In the genomic region with DNA sequence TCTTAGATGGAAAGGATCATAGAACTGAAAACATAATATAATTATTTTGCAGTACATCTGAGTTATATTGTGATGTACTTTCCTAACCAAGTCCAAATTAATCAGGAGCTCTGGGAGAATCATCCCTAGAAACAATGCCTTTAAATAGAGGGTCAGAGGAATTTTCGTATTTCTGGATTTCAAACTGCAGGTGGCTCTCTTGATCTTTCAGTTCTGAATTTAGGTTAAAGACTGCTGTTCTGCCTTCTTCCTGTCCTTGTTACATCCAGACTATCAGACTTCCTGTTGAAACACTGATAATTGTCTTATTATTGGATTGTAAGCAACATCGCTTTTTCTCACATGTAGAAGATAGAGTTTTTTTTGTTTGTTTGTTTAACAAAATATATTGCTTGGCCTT, we compare ENCODE assay signal across 12 cellular contexts.
A peak's percentile ranks its signal among the peaks of the same experiment; 100 is the strongest.
DNase-seq lines count a peak whose midpoint lies in the region; ATAC-seq and TF ChIP-seq lines count a peak whose summit lies in the region.
"Had no signal": no experiment of that assay in that cellular context is flagged by ENCODE, and none has a peak within 500 bp of the region (broad histone marks: within the 10 kb centered on the region; RNA-seq: fewer than 3 reads in every experiment).

No MANE protein-coding gene starts in this region.

- no peaks in the 10 kb centered on the region for H3K79me2 ChIP-seq in osteoblast (ENCODE audit: insufficient read depth, low read length)

- H3K4me1 Mint-ChIP-seq in activated CD4-positive, alpha-beta T cell treated with anti-CD3 and anti-CD28 coated beads, Interleukin-2, amount 10 ng/mL, durations not matched to agents 7 days and 5 days: no peaks in the 10 kb centered on the region
- H3K4me1 Mint-ChIP-seq: activated naive CD8-positive, alpha-beta T cell treated with anti-CD3 and anti-CD28 coated beads, Interleukin-2, amount 10 ng/mL, durations not matched to agents 7 days and 5 days had no signal

- H3K4me3 Mint-ChIP-seq in activated CD4-positive, alpha-beta T cell treated with anti-CD3 and anti-CD28 coated beads, Interleukin-2, amount 10 ng/mL, durations not matched to agents 7 days and 5 days: no peak overlapping the region
- H3K4me3 Mint-ChIP-seq: activated naive CD8-positive, alpha-beta T cell treated with anti-CD3 and anti-CD28 coated beads, Interleukin-2, amount 10 ng/mL, durations not matched to agents 7 days and 5 days had no signal

- H3K9me3 ChIP-seq in osteoblast (ENCODE audit: low read depth, low read length): no peaks in the 10 kb centered on the region
- H3K9me3 ChIP-seq: thoracic aorta had no signal

- H3K27me3 Mint-ChIP-seq in activated CD4-positive, alpha-beta T cell treated with anti-CD3 and anti-CD28 coated beads, Interleukin-2, amount 10 ng/mL, durations not matched to agents 7 days and 5 days: no peaks in the 10 kb centered on the region
- H3K27me3 Mint-ChIP-seq: activated naive CD8-positive, alpha-beta T cell treated with anti-CD3 and anti-CD28 coated beads, Interleukin-2, amount 10 ng/mL, durations not matched to agents 7 days and 5 days had no signal

- H3K36me3 Mint-ChIP-seq in activated CD4-positive, alpha-beta T cell treated with anti-CD3 and anti-CD28 coated beads, Interleukin-2, amount 10 ng/mL, durations not matched to agents 7 days and 5 days (ENCODE audit: low read depth): no peaks in the 10 kb centered on the region

- H3K9me3 Mint-ChIP-seq in activated CD4-positive, alpha-beta T cell treated with anti-CD3 and anti-CD28 coated beads, Interleukin-2, amount 10 ng/mL, durations not matched to agents 7 days and 5 days: no peaks in the 10 kb centered on the region
- H3K9me3 Mint-ChIP-seq: activated naive CD8-positive, alpha-beta T cell treated with anti-CD3 and anti-CD28 coated beads, Interleukin-2, amount 10 ng/mL, durations not matched to agents 7 days and 5 days had no signal

- intact Hi-C loops in Right ventricle myocardium inferior (cut with DNase I): no loop called here

- H3K36me3 ChIP-seq in osteoblast (ENCODE audit: insufficient read depth, low read length): no peaks in the 10 kb centered on the region
- H3K36me3 ChIP-seq: thoracic aorta had no signal

- H3K4me3 ChIP-seq in osteoblast (ENCODE audit: insufficient read depth, low read length): no peak overlapping the region
- H3K4me3 ChIP-seq: thoracic aorta had no signal

- CTCF ChIA-PET in activated CD4-positive, alpha-beta T cell treated with anti-CD3 and anti-CD28 coated beads, Interleukin-2, amount 10 ng/mL, durations not matched to agents 7 days and 5 days (lab: Charles Lee): no interaction called here

- H4K20me1 ChIP-seq in osteoblast (ENCODE audit: insufficient read depth, low read length): no peaks in the 10 kb centered on the region

- DNase-seq in HT1080 (ENCODE audit: low read depth): peak; percentile 1
- DNase-seq in NCI-H2107 treated with DMSO at 0.1 percent for 48 hours (lab: John Stamatoyannopoulos, UW; ENCODE audit: unreplicated experiment): peak; percentile 87
- DNase-seq in cerebellar cortex (ENCODE audit: low spot score): peak; percentile 1
- peak; percentile 9 for DNase-seq in osteoblast (ENCODE audit: insufficient read length, low spot score, missing footprints)
- DNase-seq in GM03348 (ENCODE audit: low spot score): no peak
- no peak for DNase-seq in activated CD4-positive, alpha-beta T cell treated with anti-CD3 and anti-CD28 coated beads, Interleukin-2, amount 10 ng/mL, durations not matched to agents 7 days and 5 days
- DNase-seq in Right ventricle myocardium inferior (ENCODE audit: missing footprints): no peak
- DNase-seq: activated CD4-positive, alpha-beta T cell treated with anti-CD3 and anti-CD28 coated beads for 1 hour; activated naive CD8-positive, alpha-beta T cell treated with anti-CD3 and anti-CD28 coated beads, Interleukin-2, amount 10 ng/mL, durations not matched to agents 7 days and 5 days; stimulated activated CD4-positive, alpha-beta T cell treated with anti-CD3 and anti-CD28 coated beads, Interleukin-4, amount 100 ng/mL, for 24 hours had no signal

- no peaks in the 10 kb centered on the region for H3K4me1 ChIP-seq in osteoblast (ENCODE audit: insufficient read depth, low read length)

- ATAC-seq in GM21447 (IDR thresholded peaks at IDR 0.05; ENCODE audit: unreplicated experiment): no peak
- ATAC-seq in Right ventricle myocardium inferior: no peak

- no peak overlapping the region for H3K27ac Mint-ChIP-seq in activated CD4-positive, alpha-beta T cell treated with anti-CD3 and anti-CD28 coated beads, Interleukin-2, amount 10 ng/mL, durations not matched to agents 7 days and 5 days
- H3K27ac Mint-ChIP-seq: activated naive CD8-positive, alpha-beta T cell treated with anti-CD3 and anti-CD28 coated beads, Interleukin-2, amount 10 ng/mL, durations not matched to agents 7 days and 5 days had no signal

- no peak overlapping the region for H3K4me2 ChIP-seq in osteoblast (ENCODE audit: insufficient read depth, low read length)

- peaks cover 4% of the 10 kb centered on the region for H3K27me3 ChIP-seq in osteoblast (ENCODE audit: insufficient read depth, low read length)

- POLR2A ChIA-PET in activated CD4-positive, alpha-beta T cell treated with anti-CD3 and anti-CD28 coated beads, Interleukin-2, amount 10 ng/mL, durations not matched to agents 7 days and 5 days (lab: Charles Lee): no interaction called here

- no peak overlapping the region for H3K27ac ChIP-seq in osteoblast (ENCODE audit: low read depth, low read length)
- H3K27ac ChIP-seq: thoracic aorta had no signal

- TF ChIP-seq CTCF in osteoblast (IDR thresholded peaks at IDR 0.05; ENCODE audit: extremely low read depth, low read depth, low read length): no peak

- H2AFZ ChIP-seq in osteoblast (ENCODE audit: low read length): no peak overlapping the region

Comparison
In these comparisons a context has a peak if more than half of its experiments do, and no peak if none do; other contexts are left out.
1. DNase-seq: peak in HT1080 (single experiment), NCI-H2107 treated with DMSO at 0.1 percent for 48 hours (single experiment), cerebellar cortex (single experiment) and osteoblast (single experiment); none in GM03348 (single experiment), activated CD4-positive, alpha-beta T cell treated with anti-CD3 and anti-CD28 coated beads, Interleukin-2, amount 10 ng/mL, durations not matched to agents 7 days and 5 days (single experiment) and Right ventricle myocardium inferior (single experiment).